8 cellular contexts compared by ENCODE assay signal in genomic region chr19:10290876-10291553, GRCh38. TPM values are rescaled to one million over a fixed set of nuclear protein-coding genes. Genes with fewer than 3 reads are reported as not detected.
A peak's percentile ranks its signal among the peaks of the same experiment; 100 is the strongest.
DNase-seq lines count a peak whose midpoint lies in the region; ATAC-seq and TF ChIP-seq lines count a peak whose summit lies in the region.

No MANE protein-coding gene starts in this region.

- H2AFZ ChIP-seq in GM23248, result peak overlapping the region; percentile 76

- H3K4me3 ChIP-seq in AG04450 (ENCODE audit: low read depth, low read length) (peak overlapping the region; percentile 63), GM23248 (peak overlapping the region; percentile 72), breast epithelium (peak overlapping the region; percentile 26 to 72 (median 54))

- H3K79me2 ChIP-seq in GM23248 (ENCODE audit: insufficient read depth), result no peaks in the 10 kb centered on the region

- H3F3A ChIP-seq in GM23248 (ENCODE audit: insufficient read depth), result 0 out of 2 replicates have a peak, but pooled peaks cover 6% of the 10 kb centered on the region

- TF ChIP-seq POLR2A in breast epithelium (IDR thresholded peaks at IDR 0.05), result no peak

- no peaks in the 10 kb centered on the region for H4K20me1 ChIP-seq in GM23248 (ENCODE audit: insufficient read depth)

- H3K4me2 ChIP-seq in GM23248 (ENCODE audit: unreplicated experiment), result peak overlapping the region; percentile 80

- POLR2A ChIA-PET in AG04450 (lab: Yijun Ruan, JAX), result interaction anchor here (0.6 to 4.1 kb wide), 7 partner anchors 10 to 130 kb away, joined by 3 to 25 read pairs (median 5); partner anchors contain the start of genes ICAM1 and RAVER1

- peak; percentile 40 for ATAC-seq in SK-N-SH treated with all-trans-retinoic acid at 6 μM for 48 hours
- peak; percentile 32 for ATAC-seq in left colon
- no peak for ATAC-seq in GM21367 (IDR thresholded peaks at IDR 0.05; ENCODE audit: unreplicated experiment)

- no peak for DNase-seq in AG04450 (ENCODE audit: low read depth, low spot score)
- DNase-seq in GM23248, result peak; percentile 80
- DNase-seq in breast epithelium (ENCODE audit: low spot score in 2 of 2), result peak in 1 of 2 donors; percentile 51
- peak; percentile 69 to 73 for DNase-seq in left colon
- DNase-seq in stimulated activated CD8-positive, alpha-beta memory T cell treated with anti-CD3 and anti-CD28 coated beads, Interleukin-4, amount 100 ng/mL, for 48 hours, result peak; percentile 81
- no peak for DNase-seq in hippocampal formation (lab: John Stamatoyannopoulos, UW)

- intact Hi-C loops in breast epithelium (cut with DNase I; ENCODE audit: low total_unique reads) (no loop called here), left colon (cut with DNase I, micrococcal nuclease) (no loop called here)

- CTCF ChIA-PET in AG04450 (lab: Charles Lee), result interaction anchor here (0.5 to 1.1 kb wide), 6 partner anchors 14 to 326 kb away, joined by 3 to 6 read pairs (median 5); no protein-coding TSS in a partner anchor

- 0 to 1% methylated on average over 38 to 55 of the region's 57 CpGs for WGBS in GM23248 (ENCODE audit: low coverage in 1 of 2, low lambda C conversion rate in 2 of 2, missing lambda C conversion rate in 2 of 2), 2 experiments

- peaks cover 23% of the 10 kb centered on the region for H3K9me3 ChIP-seq in AG04450 (ENCODE audit: control insufficient read depth, insufficient read depth, low read length)
- H3K9me3 ChIP-seq in GM23248 (ENCODE audit: low read depth), result no peaks in the 10 kb centered on the region
- H3K9me3 ChIP-seq in breast epithelium, result no peaks in the 10 kb centered on the region

- H3K36me3 ChIP-seq in GM23248 (ENCODE audit: low read depth), result no peaks in the 10 kb centered on the region
- H3K36me3 ChIP-seq in breast epithelium, result no peaks in the 10 kb centered on the region

- H3K27me3 ChIP-seq in AG04450 (ENCODE audit: control insufficient read depth, insufficient read depth, low read length) (peaks cover 8% of the 10 kb centered on the region), GM23248 (replicated peaks; ENCODE audit: insufficient read depth) (no peaks in the 10 kb centered on the region), breast epithelium (peaks cover 24 to 75% of the 10 kb centered on the region in 2 donors)

- TF ChIP-seq CTCF in AG04450 (IDR thresholded peaks at IDR 0.05; ENCODE audit: low read depth, low read length) (no peak), breast epithelium (IDR thresholded peaks at IDR 0.05) (no peak)

- H3K9me2 ChIP-seq in GM23248 (ENCODE audit: insufficient read depth), result no peaks in the 10 kb centered on the region

- H3K9ac ChIP-seq in GM23248, result peak overlapping the region; percentile 70

- in situ Hi-C loops in GM23248 (cut with MboI), result no loop called here

- H3K4me1 ChIP-seq in GM23248 (ENCODE audit: insufficient read depth), result no peaks in the 10 kb centered on the region; the same call in 1 of the 2 replicates
- H3K4me1 ChIP-seq in breast epithelium, result peaks cover 27 to 32% of the 10 kb centered on the region in 2 donors

- H3K27ac ChIP-seq in AG04450 (ENCODE audit: low read depth, low read length), result no peak overlapping the region
- H3K27ac ChIP-seq in GM23248, result no peak overlapping the region
- H3K27ac ChIP-seq in breast epithelium, result peak overlapping the region in 1 of 2 donors; percentile 32

TF ChIP-seq in SK-N-SH treated with all-trans-retinoic acid at 6 μM for 48 hours, 23 proteins besides CTCF, POLR2A, EP300 and RAD21:
- TF ChIP-seq TOX (CRISPR knock-in tag; IDR thresholded peaks at IDR 0.05; ENCODE audit: borderline replicate concordance), result no peak
- no peak for TF ChIP-seq ARNTL (CRISPR knock-in tag; IDR thresholded peaks at IDR 0.05; ENCODE audit: borderline replicate concordance, low read depth)
- no peak for TF ChIP-seq ZNF565 (CRISPR knock-in tag; conservative IDR thresholded peaks at IDR 0.05; ENCODE audit: low read depth)
- TF ChIP-seq CSDC2 (CRISPR knock-in tag; IDR thresholded peaks at IDR 0.05), result no peak
- TF ChIP-seq BACH2 (CRISPR knock-in tag; IDR thresholded peaks at IDR 0.05; ENCODE audit: borderline replicate concordance), result no peak
- TF ChIP-seq ESRRG (CRISPR knock-in tag; IDR thresholded peaks at IDR 0.05), result no peak
- TF ChIP-seq TCF4 (CRISPR knock-in tag; IDR thresholded peaks at IDR 0.05; ENCODE audit: borderline replicate concordance), result no peak
- no peak for TF ChIP-seq ISL1 (CRISPR knock-in tag; IDR thresholded peaks at IDR 0.05)
- no peak for TF ChIP-seq SNAI2 (CRISPR knock-in tag; IDR thresholded peaks at IDR 0.05)

RNA-seq across cellular contexts. Expression of gene ICAM5, which starts 1.3 kb away (rescaled TPM):
- polyA plus RNA-seq in AG04450 (2011; rRNA removed) (3.8 and 5.3 TPM in 2 replicates), GM23248 (2016; fragmentation: Nextera tagmentation; extraction: Ambion mirVana) (8.8 and 9.8 TPM in 2 replicates)
- polyA minus RNA-seq in AG04450 (2011; rRNA and poly(A)+ RNA removed), result 1.0 and 1.1 TPM in 2 replicates
- total RNA-seq in GM23248 (2014; rRNA removed; shearing (Covaris generic)), result 45.4 and 48.7 TPM in 2 replicates
- total RNA-seq in breast epithelium (1 to 10 TPM in 2 of 3 donors, under 1 TPM in 1; 0.64 to 1.8 (median 1.3) TPM), left colon (1 to 10 TPM in 1 of 2 donors, under 1 TPM in 1; 0.76 to 1.1 TPM)

RNA-seq across cellular contexts. Expression of gene ICAM4, which starts 4.3 kb away (rescaled TPM):
- polyA plus RNA-seq in AG04450 (2011; rRNA removed) (2.5 and 3.3 TPM in 2 replicates), GM23248 (2016; fragmentation: Nextera tagmentation; extraction: Ambion mirVana) (0.44 and 1.3 TPM in 2 replicates)
- 0.61 and 1.6 TPM in 2 replicates for polyA minus RNA-seq in AG04450 (2011; rRNA and poly(A)+ RNA removed)
- total RNA-seq in GM23248 (2014; rRNA removed; shearing (Covaris generic)), result 1.1 and 3.7 TPM in 2 replicates
- total RNA-seq in breast epithelium (1 to 10 TPM in 2 of 3 donors, not detected in 1; 1.1 to 1.6 TPM), left colon (under 1 TPM in 1 of 2 donors, not detected in 1; 0.53 TPM)

RNA-seq across cellular contexts. Expression of gene ZGLP1, which starts 18.6 kb away (rescaled TPM):
- polyA plus RNA-seq in AG04450 (2011; rRNA removed) (0.62 and 0.74 TPM in 2 replicates), GM23248 (2016; fragmentation: Nextera tagmentation; extraction: Ambion mirVana) (1.4 and 1.8 TPM in 2 replicates)
- polyA minus RNA-seq in AG04450 (2011; rRNA and poly(A)+ RNA removed), result 0.35 and 0.41 TPM in 2 replicates
- 1.8 and 2.5 TPM in 2 replicates for total RNA-seq in GM23248 (2014; rRNA removed; shearing (Covaris generic))
- total RNA-seq in breast epithelium (1 to 10 TPM; 1.3 to 4.4 (median 3.3) TPM), left colon (1 to 10 TPM; 1.6 to 2.8 TPM)

RNA-seq across cellular contexts. Expression of gene ICAM1, which starts 20.1 kb away (rescaled TPM):
- polyA plus RNA-seq in AG04450 (2011; rRNA removed), result 40.4 and 57.0 TPM in 2 replicates
- polyA minus RNA-seq in AG04450 (2011; rRNA and poly(A)+ RNA removed), result 35.9 and 50.3 TPM in 2 replicates
- total RNA-seq in GM23248 (2014; rRNA removed; shearing (Covaris generic)), result 21.6 and 22.3 TPM in 2 replicates
- 23.6 and 24.4 TPM in 2 replicates for polyA plus RNA-seq in GM23248 (2016; fragmentation: Nextera tagmentation; extraction: Ambion mirVana)
- total RNA-seq in breast epithelium, result 10 to 100 TPM; 20.6 to 52.2 (median 20.8) TPM
- total RNA-seq in left colon, result 1 to 10 TPM; 7.7 to 8.7 TPM

RNA-seq across cellular contexts. Expression of gene FDX2, which starts 24.8 kb away (rescaled TPM):
- 20.8 and 30.0 TPM in 2 replicates for polyA plus RNA-seq in AG04450 (2011; rRNA removed)
- polyA minus RNA-seq in AG04450 (2011; rRNA and poly(A)+ RNA removed), result 14.9 and 15.9 TPM in 2 replicates
- 46.6 and 50.2 TPM in 2 replicates for total RNA-seq in GM23248 (2014; rRNA removed; shearing (Covaris generic))
- 48.9 and 49.2 TPM in 2 replicates for polyA plus RNA-seq in GM23248 (2016; fragmentation: Nextera tagmentation; extraction: Ambion mirVana)
- total RNA-seq in breast epithelium, result 10 to 100 TPM; 14.7 to 19.9 (median 15.7) TPM
- total RNA-seq in left colon, result 10 to 100 TPM; 11.2 to 11.8 TPM

Comparison
In these comparisons a context has a peak if more than half of its experiments do, and no peak if none do; other contexts are left out.
1. DNase-seq: peak in GM23248 (single experiment), left colon (2 of 2) and stimulated activated CD8-positive, alpha-beta memory T cell treated with anti-CD3 and anti-CD28 coated beads, Interleukin-4, amount 100 ng/mL, for 48 hours (single experiment); none in AG04450 (single experiment) and hippocampal formation (0 of 2).
2. RNA of gene ICAM5, which starts 1.3 kb away (total RNA-seq): 45.4 to 48.7 TPM in GM23248; 0.64 to 1.8 TPM in breast epithelium and 0.76 to 1.1 TPM in left colon; every median in the first group is over 10 times any median in the second.
3. Peak in every context shown above with its lines, with median percentiles within 50 percentile points of each other: H3K4me3 ChIP-seq.